ENCODE assay signal across 8 cellular contexts in genomic region chr2:130182826-130183499, GRCh38. TPM values are rescaled to one million over a fixed set of nuclear protein-coding genes. Genes with fewer than 3 reads are reported as not detected.
DNase-seq lines count a peak whose midpoint lies in the region; ATAC-seq, FAIRE-seq and TF ChIP-seq lines count a peak whose summit lies in the region.
"Not testable (repeated sequence)": the region's sequence is repeated elsewhere in the genome, so short reads cannot be mapped to it uniquely, and the experiment has no call there.
"Had no signal": no experiment of that assay in that cellular context is flagged by ENCODE, and none has a peak within 500 bp of the region (broad histone marks: within the 10 kb centered on the region; RNA-seq: fewer than 3 reads in every experiment).

No MANE protein-coding gene starts in this region.

- TF ChIP-seq CTCF in OCI-LY1 (IDR thresholded peaks at IDR 0.05; ENCODE audit: low read length); pancreas (IDR thresholded peaks at IDR 0.05): not testable (repeated sequence)

- peak overlapping the region; percentile 62 for H3K4me2 ChIP-seq in OCI-LY1 (ENCODE audit: low read length)

- peaks cover 31% of the 10 kb centered on the region for H3K79me2 ChIP-seq in OCI-LY1 (ENCODE audit: insufficient read depth, low read length)

- peak; percentile 32 for DNase-seq in activated T-cell treated with anti-CD3 and anti-CD28 coated beads, Interleukin-2, amount 50 U/mL, for 1 hour
- DNase-seq in dermis microvascular lymphatic vessel endothelial cell (ENCODE audit: low read depth in 2 of 2) (peak; percentile 28 to 50), iris pigment epithelial cell (ENCODE audit: low read depth) (peak; percentile 20), pancreas (peak in 1 of 6 donors; percentile 19)

- not testable (repeated sequence) for H3K27me3 ChIP-seq in OCI-LY1 (ENCODE audit: insufficient read depth, low read length); pancreas

- H4K20me1 ChIP-seq in OCI-LY1 (ENCODE audit: insufficient read depth, low read length), result not testable (repeated sequence)

- not testable (repeated sequence) for H3F3A ChIP-seq in OCI-LY1 (ENCODE audit: insufficient read depth, low read length)

- not testable (repeated sequence) for FAIRE-seq in pancreas (lab: Jason Lieb, UNC)

- H2AFZ ChIP-seq in OCI-LY1 (ENCODE audit: low read length), result not testable (repeated sequence)

- peaks cover 25% of the 10 kb centered on the region for H3K4me1 ChIP-seq in OCI-LY1 (ENCODE audit: insufficient read depth, low read length, severe bottlenecking)
- H3K4me1 ChIP-seq in pancreas, result not testable (repeated sequence)

- H3K36me3 ChIP-seq in OCI-LY1 (ENCODE audit: insufficient read depth, low read length), result peaks cover 13% of the 10 kb centered on the region; the same call in 1 of the 2 replicates
- H3K36me3 ChIP-seq in pancreas, result not testable (repeated sequence)

- H3K9me3 ChIP-seq in OCI-LY1 (ENCODE audit: low read length); pancreas: not testable (repeated sequence)

- intact Hi-C loops in pancreas (cut with DNase I), result not testable (repeated sequence)

- H3K27ac ChIP-seq in OCI-LY1 (ENCODE audit: low read depth, low read length, poor library complexity, severe bottlenecking); pancreas: not testable (repeated sequence)

- H3K9ac ChIP-seq in OCI-LY1 (ENCODE audit: low read length), result peak overlapping the region; percentile 85

- ATAC-seq in GM18502 (IDR thresholded peaks at IDR 0.05; ENCODE audit: poor library complexity, unreplicated experiment), result peak; percentile 16
- ATAC-seq in HG02885 (IDR thresholded peaks at IDR 0.05; ENCODE audit: poor library complexity, unreplicated experiment), result peak; percentile 20
- ATAC-seq in pancreas, result peak in 3 of 4 donors; percentile 16 to 29 (median 19)

- H3K9me2 ChIP-seq in OCI-LY1 (ENCODE audit: low read depth, low read length), result not testable (repeated sequence)

- 17 to 47% methylated on average over 16 to 23 of the region's 23 CpGs for WGBS in pancreas, 2 donors

- H3K4me3 ChIP-seq in OCI-LY1 (ENCODE audit: low read depth, low read length, poor library complexity, severe bottlenecking) (peak overlapping the region; percentile 87), pancreas (peak overlapping the region; percentile 20 to 98 (median 86))

RNA-seq across cellular contexts. Expression of gene MZT2B, which starts 0.9 kb away (rescaled TPM):
- total RNA-seq in dermis microvascular lymphatic vessel endothelial cell, result 153 and 186 TPM in 2 replicates
- 100 to 1,000 TPM; 126 to 194 (median 170) TPM for total RNA-seq in pancreas
- polyA plus RNA-seq in pancreas, result 100 to 1,000 TPM; 181 to 279 TPM

RNA-seq across cellular contexts. Expression of gene SMPD4, which starts 1.6 kb away (rescaled TPM):
- total RNA-seq in dermis microvascular lymphatic vessel endothelial cell (10.4 and 15.7 TPM in 2 replicates), pancreas (10 to 100 TPM; 13.4 to 29.6 (median 19.0) TPM)
- 10 to 100 TPM; 43.2 to 58.0 TPM for polyA plus RNA-seq in pancreas

RNA-seq across cellular contexts. Expression of gene TUBA3E, which starts 15.3 kb away (rescaled TPM):
- not detected in 2 replicates for total RNA-seq in dermis microvascular lymphatic vessel endothelial cell
- total RNA-seq in pancreas, result not detected
- polyA plus RNA-seq in pancreas, result under 1 TPM in 1 of 2 donors, not detected in 1; 0.11 TPM
- total RNA-seq: activated CD8-positive, alpha-beta memory T cell treated with anti-CD3 and anti-CD28 coated beads for 36 hours had no signal

RNA-seq across cellular contexts. Expression of gene CCDC74B, which starts 38.1 kb away (rescaled TPM):
- total RNA-seq in dermis microvascular lymphatic vessel endothelial cell (0.51 and 0.64 TPM in 2 replicates), pancreas (1 to 10 TPM in 1 of 6 donors, under 1 TPM in 5; 0.34 to 1.2 (median 0.46) TPM)
- 1 to 10 TPM; 2.4 to 6.3 TPM for polyA plus RNA-seq in pancreas

RNA-seq across cellular contexts. Expression of gene POTEF, which starts 53.9 kb away (rescaled TPM):
- total RNA-seq in dermis microvascular lymphatic vessel endothelial cell, result 0.13 and 0.25 TPM in 2 replicates
- under 1 TPM in 1 of 6 donors, not detected in 5; 0.06 TPM for total RNA-seq in pancreas
- polyA plus RNA-seq in pancreas, result under 1 TPM; 0.02 to 0.04 TPM
- total RNA-seq: activated CD8-positive, alpha-beta memory T cell treated with anti-CD3 and anti-CD28 coated beads for 36 hours had no signal
